In genomic region chr12:131007794-131008460, GRCh38 we compare ENCODE assay signal across 18 cellular contexts. TPM values are rescaled to one million over a fixed set of nuclear protein-coding genes. Genes with fewer than 3 reads are reported as not detected.
A peak's percentile ranks its signal among the peaks of the same experiment; 100 is the strongest.
DNase-seq lines count a peak whose midpoint lies in the region; ATAC-seq, FAIRE-seq and TF ChIP-seq lines count a peak whose summit lies in the region.
"Had no signal": no experiment of that assay in that cellular context is flagged by ENCODE, and none has a peak within 500 bp of the region (broad histone marks: within the 10 kb centered on the region; RNA-seq: fewer than 3 reads in every experiment).

No MANE protein-coding gene starts in this region.

- H3K4me3 ChIP-seq in right cardiac atrium (ENCODE audit: low read length), result no peak overlapping the region
- no peak overlapping the region for H3K4me3 ChIP-seq in osteoblast (ENCODE audit: insufficient read depth, low read length)
- H3K4me3 ChIP-seq: PC-9 had no signal

- peak; percentile 41 for FAIRE-seq in islet of Langerhans (lab: Jason Lieb, UNC)
- FAIRE-seq: GM12891 had no signal

- H3K9me3 ChIP-seq in right cardiac atrium (ENCODE audit: control insufficient read depth, low read length) (no peaks in the 10 kb centered on the region), osteoblast (ENCODE audit: low read depth, low read length) (no peaks in the 10 kb centered on the region)

- H3K4me1 ChIP-seq in right cardiac atrium (ENCODE audit: control insufficient read depth, insufficient read depth, low read length), result peaks cover 4% of the 10 kb centered on the region
- H3K4me1 ChIP-seq in osteoblast (ENCODE audit: insufficient read depth, low read length), result no peaks in the 10 kb centered on the region

- H3K79me2 ChIP-seq in osteoblast (ENCODE audit: insufficient read depth, low read length), result no peaks in the 10 kb centered on the region

- H2AFZ ChIP-seq in osteoblast (ENCODE audit: low read length), result no peak overlapping the region
- H2AFZ ChIP-seq: PC-9 had no signal

- no peaks in the 10 kb centered on the region for H3K36me3 ChIP-seq in osteoblast (ENCODE audit: insufficient read depth, low read length)

- H3K27me3 ChIP-seq in right cardiac atrium (ENCODE audit: control insufficient read depth, insufficient read depth) (no peaks in the 10 kb centered on the region), osteoblast (ENCODE audit: insufficient read depth, low read length) (no peaks in the 10 kb centered on the region)

- H3K27ac ChIP-seq in right cardiac atrium (ENCODE audit: low read length) (peak overlapping the region; percentile 47), osteoblast (ENCODE audit: low read depth, low read length) (no peak overlapping the region)
- H3K27ac ChIP-seq: KMS-11, PC-9 had no signal

- intact Hi-C loops in right cardiac atrium (cut with DNase I), result no loop called here
- intact Hi-C loops in cardiac septum (cut with DNase I), result no loop called here

- no peak overlapping the region for H3K4me2 ChIP-seq in osteoblast (ENCODE audit: insufficient read depth, low read length)
- H3K4me2 ChIP-seq: KMS-11, PC-9 had no signal

- 73% methylated on average over 10 of the region's 10 CpGs for WGBS in right cardiac atrium

- H4K20me1 ChIP-seq in osteoblast (ENCODE audit: insufficient read depth, low read length), result no peaks in the 10 kb centered on the region

- no peak for TF ChIP-seq CTCF in osteoblast (IDR thresholded peaks at IDR 0.05; ENCODE audit: extremely low read depth, low read depth, low read length)

- DNase-seq in right cardiac atrium (peak in 1 of 3 donors; percentile 22), cardiac septum (ENCODE audit: low spot score) (no peak), osteoblast (ENCODE audit: insufficient read length, low spot score, missing footprints) (peak; percentile 41), NOMO-1 treated with dmso at 0.1 percent for 144 hours (lab: John Stamatoyannopoulos, UW; ENCODE audit: unreplicated experiment) (no peak)
- DNase-seq: GF-D8, NCI-H1436, NCI-H2081, NCI-H510A, NCI-H774, PC-9 had no signal

- ATAC-seq in right cardiac atrium, result no peak
- ATAC-seq in HG02840 (IDR thresholded peaks at IDR 0.05; ENCODE audit: low FRiP score, unreplicated experiment), result no peak
- ATAC-seq in GM18868 (IDR thresholded peaks at IDR 0.05; ENCODE audit: unreplicated experiment), result no peak
- no peak for ATAC-seq in SK-N-SH treated with all-trans-retinoic acid at 6 μM for 48 hours

TF ChIP-seq in SK-N-SH treated with all-trans-retinoic acid at 6 μM for 48 hours, 23 proteins besides CTCF, POLR2A, EP300 and RAD21:
- TF ChIP-seq ZNF565 (CRISPR knock-in tag; conservative IDR thresholded peaks at IDR 0.05; ENCODE audit: low read depth), result no peak
- TF ChIP-seq ZNF70 (CRISPR knock-in tag; IDR thresholded peaks at IDR 0.05), result no peak
- TF ChIP-seq TOX (CRISPR knock-in tag; IDR thresholded peaks at IDR 0.05; ENCODE audit: borderline replicate concordance), result no peak
- TF ChIP-seq POU6F1 (CRISPR knock-in tag; IDR thresholded peaks at IDR 0.05; ENCODE audit: borderline replicate concordance, low read depth), result no peak
- no peak for TF ChIP-seq OSR1 (CRISPR knock-in tag; IDR thresholded peaks at IDR 0.05)
- no peak for TF ChIP-seq CSRNP3 (CRISPR knock-in tag; IDR thresholded peaks at IDR 0.05)
- TF ChIP-seq CREB5 (CRISPR knock-in tag; IDR thresholded peaks at IDR 0.05; ENCODE audit: low read depth), result no peak
- TF ChIP-seq TSHZ2 (CRISPR knock-in tag; IDR thresholded peaks at IDR 0.05), result no peak
- TF ChIP-seq ZC3H10 (CRISPR knock-in tag; IDR thresholded peaks at IDR 0.05), result no peak
- TF ChIP-seq RARB (CRISPR knock-in tag; IDR thresholded peaks at IDR 0.05), result no peak
- TF ChIP-seq ZFP30 (CRISPR knock-in tag; IDR thresholded peaks at IDR 0.05), result no peak
- TF ChIP-seq TCF4 (CRISPR knock-in tag; IDR thresholded peaks at IDR 0.05; ENCODE audit: borderline replicate concordance), result no peak

RNA-seq across cellular contexts. Expression of gene ADGRD1, which starts 54.2 kb away (rescaled TPM):
- total RNA-seq in right cardiac atrium, result 100 to 1,000 TPM; 188 to 386 (median 239) TPM
- 50.0 TPM for polyA plus RNA-seq in right cardiac atrium
- total RNA-seq in cardiac septum, result 54.6 TPM
- 0.29 and 0.72 TPM in 2 replicates for total RNA-seq in osteoblast
- total RNA-seq: A673, M059J, PC-9 had no signal

Comparison
In these comparisons a context has a peak if more than half of its experiments do, and no peak if none do; other contexts are left out.
1. RNA of gene ADGRD1, which starts 54.2 kb away (total RNA-seq): 188 to 386 TPM in right cardiac atrium and 54.6 TPM in cardiac septum (single experiment); 0.29 to 0.72 TPM in osteoblast; every median in the first group is over 10 times any median in the second.